In genomic region chr1:167618789-167619188, GRCh38 we compare ENCODE assay signal across 17 cellular contexts. TPM values are rescaled to one million over a fixed set of nuclear protein-coding genes. Genes with fewer than 3 reads are reported as not detected.
DNase-seq lines count a peak whose midpoint lies in the region; ATAC-seq and TF ChIP-seq lines count a peak whose summit lies in the region.
"Had no signal": no experiment of that assay in that cellular context is flagged by ENCODE, and none has a peak within 500 bp of the region (broad histone marks: within the 10 kb centered on the region; RNA-seq: fewer than 3 reads in every experiment).

No MANE protein-coding gene starts in this region.

- H3K4me1 Mint-ChIP-seq in CD14-positive monocyte: peaks cover 71% of the 10 kb centered on the region
- peaks cover 65% of the 10 kb centered on the region for H3K4me1 Mint-ChIP-seq in CD8-positive, alpha-beta T cell (ENCODE audit: low read depth)
- peaks cover 92% of the 10 kb centered on the region for H3K4me1 Mint-ChIP-seq in activated B cell treated with CpG ODN at 0.5 μM for 24 hours
- peaks cover 67% of the 10 kb centered on the region for H3K4me1 Mint-ChIP-seq in memory B cell

- intact Hi-C loops in CD14-positive monocyte (cut with micrococcal nuclease) (loop anchor here in 1 of 2 donors (2.0 kb wide), 1 partner anchor 14 kb away; no protein-coding TSS in a partner anchor), activated B cell treated with CpG ODN at 0.5 μM for 24 hours (cut with micrococcal nuclease) (loop anchor here (5.0 kb wide), 1 partner anchor 291 kb away; no protein-coding TSS in a partner anchor)
- intact Hi-C loops in CD8-positive, alpha-beta T cell (cut with DNase I, micrococcal nuclease): no loop called here

- POLR2A ChIA-PET in CD8-positive, alpha-beta T cell (lab: Charles Lee): interaction anchor here (7.7 kb wide), 1 partner anchor 12 kb away, joined by 86 read pairs; the partner anchor contains the start of gene RCSD1
- POLR2A ChIA-PET in activated B cell treated with CpG ODN at 0.5 μM for 24 hours (lab: Charles Lee): interaction anchor here (0.9 to 7.5 kb wide), 3 partner anchors 13 to 49 kb away, joined by 5 to 493 read pairs (median 123); partner anchors contain the start of gene RCSD1

- peaks cover 39% of the 10 kb centered on the region for H3K4me1 ChIP-seq in CD8-positive, alpha-beta T cell (ENCODE audit: insufficient read depth, low read length)
- H3K4me1 ChIP-seq: Caco-2 had no signal

- no peak for ATAC-seq in CD8-positive, alpha-beta T cell
- ATAC-seq in activated B cell treated with CpG ODN at 0.5 μM for 24 hours (ENCODE audit: low read depth) (no peak), memory B cell (ENCODE audit: low read depth) (no peak)
- ATAC-seq: left ventricle myocardium superior, upper lobe of right lung had no signal

- H3K4me3 Mint-ChIP-seq in CD14-positive monocyte (peak overlapping the region in 1 of 2 donors; percentile 62), activated B cell treated with CpG ODN at 0.5 μM for 24 hours (peak overlapping the region; percentile 42), memory B cell (peak overlapping the region; percentile 74)
- H3K4me3 Mint-ChIP-seq in CD8-positive, alpha-beta T cell: peak overlapping the region; percentile 60
- H3K4me3 Mint-ChIP-seq: nephron had no signal

- CTCF ChIA-PET in CD8-positive, alpha-beta T cell (lab: Charles Lee): interaction anchor here (1.5 to 3.0 kb wide), 2 partner anchors 18 to 69 kb away, joined by 5 to 16 read pairs; no protein-coding TSS in a partner anchor
- CTCF ChIA-PET in activated B cell treated with CpG ODN at 0.5 μM for 24 hours (lab: Charles Lee): interaction anchor here (1.2 to 7.4 kb wide), 3 partner anchors 9 to 19 kb away, joined by 4 to 78 read pairs (median 12); no protein-coding TSS in a partner anchor

- no peaks in the 10 kb centered on the region for H3K36me3 ChIP-seq in CD8-positive, alpha-beta T cell (ENCODE audit: insufficient read depth, low read length)
- H3K36me3 ChIP-seq: brain microvascular endothelial cell, upper lobe of right lung had no signal

- no peak overlapping the region for H3K4me3 ChIP-seq in CD8-positive, alpha-beta T cell (ENCODE audit: low read depth, low read length)
- H3K4me3 ChIP-seq: upper lobe of right lung had no signal

- H3K9me3 Mint-ChIP-seq in CD14-positive monocyte (peaks cover 0 to 8% (median 4%) of the 10 kb centered on the region in 7 donors), activated B cell treated with CpG ODN at 0.5 μM for 24 hours (no peaks in the 10 kb centered on the region), memory B cell (peaks cover 1% of the 10 kb centered on the region)
- H3K9me3 Mint-ChIP-seq in CD8-positive, alpha-beta T cell: no peaks in the 10 kb centered on the region

- DNase-seq in CD14-positive monocyte (ENCODE audit: low spot score) (no peak), activated B cell treated with CpG ODN at 0.5 μM for 24 hours (no peak), memory B cell (ENCODE audit: low spot score in 2 of 2) (no peak), DMS 273 treated with DMSO at 0.1 percent for 48 hours (lab: John Stamatoyannopoulos, UW) (no peak), DMS153 treated with DMSO at 0.1 percent for 48 hours (lab: John Stamatoyannopoulos, UW; ENCODE audit: unreplicated experiment) (no peak)
- no peak for DNase-seq in CD8-positive, alpha-beta T cell
- no peak for DNase-seq in activated CD4-positive, CD25-positive, alpha-beta regulatory T cell treated with anti-CD3 and anti-CD28 coated beads, Interleukin-2, amount 50 U/mL, for 72 hours
- DNase-seq: brain microvascular endothelial cell; Caco-2; effector CD8-positive, alpha-beta T cell; left ventricle myocardium superior; MV-4-11; stimulated activated CD4-positive, alpha-beta T cell treated with anti-CD3 and anti-CD28 coated beads, Interleukin-1b, Interleukin-23, amount 100 ng/mL, for 48 hours; upper lobe of right lung had no signal

- no peaks in the 10 kb centered on the region for H3K9me3 ChIP-seq in CD8-positive, alpha-beta T cell (ENCODE audit: low read length)
- H3K9me3 ChIP-seq: upper lobe of right lung had no signal

- H3K36me3 Mint-ChIP-seq in CD14-positive monocyte (no peaks in the 10 kb centered on the region), activated B cell treated with CpG ODN at 0.5 μM for 24 hours (ENCODE audit: low read depth) (peaks cover 3% of the 10 kb centered on the region), memory B cell (no peaks in the 10 kb centered on the region)
- H3K36me3 Mint-ChIP-seq in CD8-positive, alpha-beta T cell: no peaks in the 10 kb centered on the region

- TF ChIP-seq CTCF in CD14-positive monocyte (IDR thresholded peaks at IDR 0.05) (no peak), activated B cell treated with CpG ODN at 0.5 μM for 24 hours (IDR thresholded peaks at IDR 0.05) (no peak)
- TF ChIP-seq CTCF in CD8-positive, alpha-beta T cell (IDR thresholded peaks at IDR 0.05): no peak

- H3K27ac Mint-ChIP-seq in CD14-positive monocyte: peak overlapping the region in 6 of 7 donors; percentile 93 to 98 (median 95)
- H3K27ac Mint-ChIP-seq in CD8-positive, alpha-beta T cell: peak overlapping the region; percentile 92
- H3K27ac Mint-ChIP-seq in activated B cell treated with CpG ODN at 0.5 μM for 24 hours: peak overlapping the region; percentile 94
- peak overlapping the region; percentile 75 for H3K27ac Mint-ChIP-seq in memory B cell
- H3K27ac Mint-ChIP-seq: nephron had no signal

- H3K27me3 Mint-ChIP-seq in CD14-positive monocyte (ENCODE audit: low read depth in 3 of 3) (peaks cover 0 to 6% (median 0%) of the 10 kb centered on the region in 3 donors), activated B cell treated with CpG ODN at 0.5 μM for 24 hours (no peaks in the 10 kb centered on the region), memory B cell (no peaks in the 10 kb centered on the region)
- H3K27me3 Mint-ChIP-seq in CD8-positive, alpha-beta T cell (ENCODE audit: low read depth): no peaks in the 10 kb centered on the region

- H3K27me3 ChIP-seq in CD8-positive, alpha-beta T cell (ENCODE audit: insufficient read depth, low read length): no peaks in the 10 kb centered on the region
- H3K27me3 ChIP-seq: brain microvascular endothelial cell, upper lobe of right lung had no signal

- no peak overlapping the region for H3K27ac ChIP-seq in CD8-positive, alpha-beta T cell (ENCODE audit: low read depth, low read length)
- H3K27ac ChIP-seq: brain microvascular endothelial cell, VCaP had no signal

RNA-seq across cellular contexts. Expression of gene RCSD1, which starts 11.2 kb away (rescaled TPM):
- 100 to 1,000 TPM; 216 to 218 TPM for polyA plus RNA-seq in CD14-positive monocyte
- total RNA-seq in CD8-positive, alpha-beta T cell: 10 to 100 TPM; 42.4 to 44.3 TPM
- total RNA-seq in activated B cell treated with CpG ODN at 0.5 μM for 24 hours: 184 and 185 TPM in 2 replicates
- total RNA-seq: Caco-2, SK-MEL-5 had no signal
